In genomic region chr4:74203467-74203866, GRCh38 we compare ENCODE assay signal across 22 cellular contexts. TPM values are rescaled to one million over a fixed set of nuclear protein-coding genes. Genes with fewer than 3 reads are reported as not detected.
DNase-seq lines count a peak whose midpoint lies in the region; ATAC-seq, FAIRE-seq and TF ChIP-seq lines count a peak whose summit lies in the region.
"Had no signal": no experiment of that assay in that cellular context is flagged by ENCODE, and none has a peak within 500 bp of the region (broad histone marks: within the 10 kb centered on the region; RNA-seq: fewer than 3 reads in every experiment).

No MANE protein-coding gene starts in this region.

- no peaks in the 10 kb centered on the region for H3K9me3 Mint-ChIP-seq in astrocyte (ENCODE audit: unreplicated experiment)

- H3K9ac ChIP-seq in astrocyte (ENCODE audit: low read length), result no peak overlapping the region
- H3K9ac ChIP-seq: SK-N-SH had no signal

- peaks cover 32% of the 10 kb centered on the region for H3K4me1 ChIP-seq in astrocyte (ENCODE audit: insufficient read depth, low read length)

- peaks cover 68% of the 10 kb centered on the region for H3K4me1 Mint-ChIP-seq in astrocyte (ENCODE audit: low read depth, unreplicated experiment)

- intact Hi-C loops in left colon (cut with DNase I, micrococcal nuclease), result no loop called here

- no peaks in the 10 kb centered on the region for H3K79me2 ChIP-seq in astrocyte (ENCODE audit: insufficient read depth, low read length)

- H4K20me1 ChIP-seq in astrocyte (ENCODE audit: insufficient read depth, low read length), result no peaks in the 10 kb centered on the region

- H3K36me3 ChIP-seq in astrocyte (ENCODE audit: insufficient read depth, low read length), result no peaks in the 10 kb centered on the region
- H3K36me3 ChIP-seq: MG63 had no signal

- H3K27ac Mint-ChIP-seq in astrocyte (ENCODE audit: unreplicated experiment), result peak overlapping the region; percentile 59

- H3K9me3 ChIP-seq in astrocyte (ENCODE audit: insufficient read depth, low read depth, low read length), result no peaks in the 10 kb centered on the region
- H3K9me3 ChIP-seq: MG63, SK-N-SH had no signal

- H3K27ac ChIP-seq in astrocyte (ENCODE audit: low read depth, low read length), result no peak overlapping the region
- H3K27ac ChIP-seq: 22Rv1 had no signal

- no peak overlapping the region for H3K4me2 ChIP-seq in astrocyte (ENCODE audit: low read length)
- H3K4me2 ChIP-seq: SK-N-SH had no signal

- peak; percentile 12 for DNase-seq in DMS53 (lab: John Stamatoyannopoulos, UW)
- no peak for DNase-seq in DMS53 treated with DMSO at 0.1 percent for 48 hours (lab: John Stamatoyannopoulos, UW; ENCODE audit: unreplicated experiment)
- no peak for DNase-seq in astrocyte (ENCODE audit: low read depth)
- DNase-seq in left colon, result no peak
- no peak for DNase-seq in activated naive CD4-positive, alpha-beta T cell treated with Interleukin-2 at 50 U/mL for 16 hours
- DNase-seq in NOMO-1 treated with DMSO at 0.1 percent for 48 hours (lab: John Stamatoyannopoulos, UW; ENCODE audit: unreplicated experiment), result no peak
- DNase-seq: GOT3, HCEC 1CT, IMR-90, KG1, MG63, NCI-H1694, NCI-H2029 treated with DMSO at 0.1 percent for 48 hours, NCI-H2171, NCI-H524, NCI-H774, PC-3, SK-N-SH had no signal

- no peak for FAIRE-seq in astrocyte (lab: Jason Lieb, UNC)
- FAIRE-seq: D721Med, G401.6 had no signal

- H3K4me3 ChIP-seq in astrocyte (ENCODE audit: insufficient read depth, low read depth, low read length), result no peak overlapping the region
- H3K4me3 ChIP-seq: MG63 had no signal

- no peak for TF ChIP-seq CTCF in astrocyte (IDR thresholded peaks at IDR 0.05; ENCODE audit: insufficient read depth, low read depth, low read length)

- ATAC-seq in left colon (peak; percentile 69), GM19452 (IDR thresholded peaks at IDR 0.05; ENCODE audit: unreplicated experiment) (no peak)
- ATAC-seq: PC-3 had no signal

- H3K4me3 Mint-ChIP-seq in astrocyte (ENCODE audit: unreplicated experiment), result peak overlapping the region; percentile 11

- no peaks in the 10 kb centered on the region for H3K27me3 ChIP-seq in astrocyte (ENCODE audit: insufficient read depth, low read length)
- H3K27me3 ChIP-seq: MG63 had no signal

- H2AFZ ChIP-seq in astrocyte (ENCODE audit: low read depth, low read length), result no peak overlapping the region

- peaks cover 2% of the 10 kb centered on the region for H3K36me3 Mint-ChIP-seq in astrocyte (ENCODE audit: low read depth, unreplicated experiment)

- H3K27me3 Mint-ChIP-seq in astrocyte (ENCODE audit: low read depth, unreplicated experiment), result no peaks in the 10 kb centered on the region

RNA-seq across cellular contexts. Expression of gene MTHFD2L, which starts 45.5 kb away (rescaled TPM):
- total RNA-seq in astrocyte (10.6 and 12.4 TPM in 2 replicates), left colon (1 to 10 TPM; 8.2 to 8.7 TPM)
